ENCODE assay signal across 12 cellular contexts in genomic region chr10:97197030-97197500, GRCh38. TPM values are rescaled to one million over a fixed set of nuclear protein-coding genes. Genes with fewer than 3 reads are reported as not detected.
DNase-seq lines count a peak whose midpoint lies in the region; ATAC-seq and TF ChIP-seq lines count a peak whose summit lies in the region.
"Had no signal": no experiment of that assay in that cellular context is flagged by ENCODE, and none has a peak within 500 bp of the region (broad histone marks: within the 10 kb centered on the region; RNA-seq: fewer than 3 reads in every experiment).

No MANE protein-coding gene starts in this region.

- peak overlapping the region; percentile 78; the same call in 1 of the 2 replicates for H3K4me2 ChIP-seq in HCT116 (ENCODE audit: low read length)

- H3K79me2 ChIP-seq in HCT116 (ENCODE audit: insufficient read depth, low read length), result no peaks in the 10 kb centered on the region

- no peaks in the 10 kb centered on the region for H4K20me1 ChIP-seq in HCT116 (ENCODE audit: insufficient read depth)

- H3K9ac ChIP-seq in HCT116 (ENCODE audit: low read length), result no peak overlapping the region

- no peaks in the 10 kb centered on the region for H3K9me3 Mint-ChIP-seq in CD4-positive, CD25-positive, alpha-beta regulatory T cell
- H3K9me3 Mint-ChIP-seq in activated naive CD8-positive, alpha-beta T cell treated with anti-CD3 and anti-CD28 coated beads, Interleukin-2, amount 10 ng/mL, durations not matched to agents 7 days and 5 days, result no peaks in the 10 kb centered on the region
- H3K9me3 Mint-ChIP-seq in naive thymus-derived CD4-positive, alpha-beta T cell, result peaks cover 0 to 1% (median 0%) of the 10 kb centered on the region in 11 donors

- no peaks in the 10 kb centered on the region for H3K9me3 ChIP-seq in CD4-positive, CD25-positive, alpha-beta regulatory T cell (ENCODE audit: control insufficient read depth in 2 of 2, low read length in 2 of 2)
- no peaks in the 10 kb centered on the region for H3K9me3 ChIP-seq in HCT116 (ENCODE audit: control insufficient read depth in 1 of 2, insufficient read depth in 1 of 2, low read depth in 1 of 2, low read length in 2 of 2)
- H3K9me3 ChIP-seq in naive thymus-derived CD4-positive, alpha-beta T cell (ENCODE audit: control insufficient read depth in 2 of 3, low read length in 3 of 3), result no peaks in the 10 kb centered on the region
- H3K9me3 ChIP-seq: ascending aorta, gastroesophageal sphincter had no signal

- no peak for TF ChIP-seq CTCF in HCT116 (IDR thresholded peaks at IDR 0.05 in 2 of 3, conservative IDR thresholded peaks at IDR 0.05 in 1 of 3; ENCODE audit: borderline replicate concordance in 1 of 3, insufficient read depth in 1 of 3, low read depth in 2 of 3, low read length in 2 of 3)

- no peak overlapping the region for H3K27ac ChIP-seq in CD4-positive, CD25-positive, alpha-beta regulatory T cell (ENCODE audit: insufficient read depth, low read length, poor library complexity, severe bottlenecking)
- H3K27ac ChIP-seq in HCT116 (ENCODE audit: low read depth, low read length), result no peak overlapping the region
- no peak overlapping the region for H3K27ac ChIP-seq in naive thymus-derived CD4-positive, alpha-beta T cell (ENCODE audit: low read depth, low read length)
- H3K27ac ChIP-seq: ascending aorta had no signal

- H3K4me1 ChIP-seq in CD4-positive, CD25-positive, alpha-beta regulatory T cell (ENCODE audit: control insufficient read depth, insufficient read depth, low read length, poor library complexity, severe bottlenecking), result peaks cover 11% of the 10 kb centered on the region
- H3K4me1 ChIP-seq in HCT116 (ENCODE audit: control insufficient read depth in 1 of 2, insufficient read depth in 2 of 2, low read length in 2 of 2), result peaks cover 3 to 6% of the 10 kb centered on the region in 2 experiments; a peak in 1 of 4 replicates
- H3K4me1 ChIP-seq in naive thymus-derived CD4-positive, alpha-beta T cell (ENCODE audit: control insufficient read depth in 2 of 2, insufficient read depth in 2 of 2, low read length in 2 of 2), result peaks cover 6% of the 10 kb centered on the region in 2 donors

- H3K4me1 Mint-ChIP-seq in CD4-positive, CD25-positive, alpha-beta regulatory T cell, result peaks cover 11 to 20% (median 13%) of the 10 kb centered on the region in 4 donors
- H3K4me1 Mint-ChIP-seq in activated naive CD8-positive, alpha-beta T cell treated with anti-CD3 and anti-CD28 coated beads, Interleukin-2, amount 10 ng/mL, durations not matched to agents 7 days and 5 days, result peaks cover 15% of the 10 kb centered on the region
- peaks cover 0 to 14% (median 6%) of the 10 kb centered on the region in 7 donors for H3K4me1 Mint-ChIP-seq in naive thymus-derived CD4-positive, alpha-beta T cell

- ATAC-seq in CD4-positive, CD25-positive, alpha-beta regulatory T cell (ENCODE audit: low read depth in 2 of 2), result no peak
- no peak for ATAC-seq in HCT116
- no peak for ATAC-seq in activated naive CD8-positive, alpha-beta T cell treated with anti-CD3 and anti-CD28 coated beads, Interleukin-2, amount 10 ng/mL, durations not matched to agents 7 days and 5 days (ENCODE audit: low read depth)
- ATAC-seq in naive thymus-derived CD4-positive, alpha-beta T cell, result no peak
- ATAC-seq in GM18861 (IDR thresholded peaks at IDR 0.05; ENCODE audit: unreplicated experiment), result no peak
- no peak for ATAC-seq in HG02852 (IDR thresholded peaks at IDR 0.05; ENCODE audit: unreplicated experiment)
- ATAC-seq in stimulated activated naive CD8-positive, alpha-beta T cell treated with anti-CD3 and anti-CD28 coated beads, Interleukin-15, Interleukin-2, amounts not matched to agents 100 U/mL and 50 U/mL, for 24 hours, result no peak
- ATAC-seq in HG03565 (IDR thresholded peaks at IDR 0.05; ENCODE audit: unreplicated experiment), result no peak

- RAD21 ChIA-PET in HCT116 (lab: Charles Lee; ENCODE audit: low non-redundant PET in 1 of 2, low total read pairs in 2 of 2, uncharacterized antibody in 2 of 2, unreplicated experiment in 2 of 2), result no interaction called here

- DNase-seq in CD4-positive, CD25-positive, alpha-beta regulatory T cell, result no peak
- DNase-seq in HCT116 (ENCODE audit: low read depth, low spot score), result no peak
- DNase-seq in activated naive CD8-positive, alpha-beta T cell treated with anti-CD3 and anti-CD28 coated beads, Interleukin-2, amount 10 ng/mL, durations not matched to agents 7 days and 5 days, result no peak
- DNase-seq in naive thymus-derived CD4-positive, alpha-beta T cell, result no peak
- no peak for DNase-seq in stimulated activated naive CD8-positive, alpha-beta T cell treated with anti-CD3 and anti-CD28 coated beads, Interleukin-15, Interleukin-2, amounts not matched to agents 100 U/mL and 50 U/mL, for 24 hours
- DNase-seq: NCI-H187 treated with DMSO at 0.1 percent for 48 hours had no signal

- no peak overlapping the region for H3K4me3 ChIP-seq in CD4-positive, CD25-positive, alpha-beta regulatory T cell (ENCODE audit: low read depth, low read length)
- no peak overlapping the region for H3K4me3 ChIP-seq in HCT116 (replicated peaks in 1 of 2; ENCODE audit: low read depth in 1 of 2, low read length in 2 of 2)
- no peak overlapping the region for H3K4me3 ChIP-seq in naive thymus-derived CD4-positive, alpha-beta T cell (ENCODE audit: low read length)

- peaks cover 44% of the 10 kb centered on the region for H3K27me3 Mint-ChIP-seq in CD4-positive, CD25-positive, alpha-beta regulatory T cell
- peaks cover 52% of the 10 kb centered on the region for H3K27me3 Mint-ChIP-seq in activated naive CD8-positive, alpha-beta T cell treated with anti-CD3 and anti-CD28 coated beads, Interleukin-2, amount 10 ng/mL, durations not matched to agents 7 days and 5 days
- H3K27me3 Mint-ChIP-seq in naive thymus-derived CD4-positive, alpha-beta T cell, result peaks cover 19 to 74% (median 24%) of the 10 kb centered on the region in 5 donors

- POLR2A ChIA-PET in HCT116 (lab: Charles Lee), result interaction anchor here (0.9 kb wide), 1 partner anchor 124 kb away, joined by 3 read pairs; no protein-coding TSS in a partner anchor
- POLR2A ChIA-PET in activated naive CD8-positive, alpha-beta T cell treated with anti-CD3 and anti-CD28 coated beads, Interleukin-2, amount 10 ng/mL, durations not matched to agents 7 days and 5 days (lab: Charles Lee), result no interaction called here
- POLR2A ChIA-PET in naive thymus-derived CD4-positive, alpha-beta T cell (lab: Charles Lee), result no interaction called here

- intact Hi-C loops in HCT116 (cut with micrococcal nuclease), result loop anchor here (2.0 kb wide), 1 partner anchor 58 kb away; no protein-coding TSS in a partner anchor
- intact Hi-C loops in naive thymus-derived CD4-positive, alpha-beta T cell (cut with micrococcal nuclease), result no loop called here

- peaks cover 2% of the 10 kb centered on the region for H3K36me3 Mint-ChIP-seq in CD4-positive, CD25-positive, alpha-beta regulatory T cell
- no peaks in the 10 kb centered on the region for H3K36me3 Mint-ChIP-seq in activated naive CD8-positive, alpha-beta T cell treated with anti-CD3 and anti-CD28 coated beads, Interleukin-2, amount 10 ng/mL, durations not matched to agents 7 days and 5 days
- no peaks in the 10 kb centered on the region for H3K36me3 Mint-ChIP-seq in naive thymus-derived CD4-positive, alpha-beta T cell

- TF ChIP-seq POLR2A in HCT116 (IDR thresholded peaks at IDR 0.05; ENCODE audit: borderline replicate concordance, extremely low read depth, insufficient read depth, insufficient read length), result no peak

- peak overlapping the region in 3 of 4 donors; percentile 72 to 89 (median 78) for H3K4me3 Mint-ChIP-seq in CD4-positive, CD25-positive, alpha-beta regulatory T cell
- peak overlapping the region; percentile 36 for H3K4me3 Mint-ChIP-seq in activated naive CD8-positive, alpha-beta T cell treated with anti-CD3 and anti-CD28 coated beads, Interleukin-2, amount 10 ng/mL, durations not matched to agents 7 days and 5 days
- H3K4me3 Mint-ChIP-seq in naive thymus-derived CD4-positive, alpha-beta T cell, result peak overlapping the region in 9 of 10 donors; percentile 12 to 92 (median 84)

- H3K9me2 ChIP-seq in HCT116 (ENCODE audit: insufficient read depth), result no peaks in the 10 kb centered on the region

- TF ChIP-seq RAD21 in HCT116 (IDR thresholded peaks at IDR 0.05; ENCODE audit: low read depth), result no peak

- no peak overlapping the region for H3K27ac Mint-ChIP-seq in CD4-positive, CD25-positive, alpha-beta regulatory T cell
- no peak overlapping the region for H3K27ac Mint-ChIP-seq in activated naive CD8-positive, alpha-beta T cell treated with anti-CD3 and anti-CD28 coated beads, Interleukin-2, amount 10 ng/mL, durations not matched to agents 7 days and 5 days
- H3K27ac Mint-ChIP-seq in naive thymus-derived CD4-positive, alpha-beta T cell, result peak overlapping the region in 1 of 9 donors; percentile 14
- H3K27ac Mint-ChIP-seq: CD14-positive monocyte had no signal

- peaks cover 4% of the 10 kb centered on the region for H3K27me3 ChIP-seq in CD4-positive, CD25-positive, alpha-beta regulatory T cell (ENCODE audit: control insufficient read depth, insufficient read depth, low read length)
- H3K27me3 ChIP-seq in HCT116 (ENCODE audit: insufficient read depth, low read length), result no peaks in the 10 kb centered on the region; the same call in 1 of the 2 replicates
- H3K27me3 ChIP-seq in naive thymus-derived CD4-positive, alpha-beta T cell (ENCODE audit: control insufficient read depth in 2 of 2, insufficient read depth in 2 of 2, low read length in 2 of 2), result peaks cover 2 to 4% of the 10 kb centered on the region in 2 donors
- H3K27me3 ChIP-seq: ascending aorta had no signal

- H2AFZ ChIP-seq in HCT116 (ENCODE audit: low read depth, low read length, poor library complexity, severe bottlenecking), result peak overlapping the region; percentile 30

- no peaks in the 10 kb centered on the region for H3K36me3 ChIP-seq in CD4-positive, CD25-positive, alpha-beta regulatory T cell (ENCODE audit: control insufficient read depth, insufficient read depth, low read length)
- no peaks in the 10 kb centered on the region for H3K36me3 ChIP-seq in HCT116 (ENCODE audit: control insufficient read depth in 1 of 2, insufficient read depth in 2 of 2, low read length in 2 of 2)
- no peaks in the 10 kb centered on the region for H3K36me3 ChIP-seq in naive thymus-derived CD4-positive, alpha-beta T cell (ENCODE audit: control insufficient read depth in 2 of 3, insufficient read depth in 3 of 3, low read length in 3 of 3)
- H3K36me3 ChIP-seq: ascending aorta, gastroesophageal sphincter had no signal

- BruUV-seq in HCT116 (replicated peaks; lab: Mats Ljungman, UMichigan), result no TSS peak

- CTCF ChIA-PET in HCT116 (lab: Charles Lee), result interaction anchor here (0.7 to 2.8 kb wide), 11 partner anchors 8 to 159 kb away, joined by 3 to 21 read pairs (median 5); no protein-coding TSS in a partner anchor
- CTCF ChIA-PET in naive thymus-derived CD4-positive, alpha-beta T cell (lab: Charles Lee), result interaction anchor here (0.7 to 5.5 kb wide), 6 partner anchors 8 to 125 kb away, joined by 3 to 30 read pairs (median 7); no protein-coding TSS in a partner anchor

RNA-seq across cellular contexts. Expression of gene SLIT1, which starts 11.3 kb away (rescaled TPM):
- total RNA-seq in CD4-positive, CD25-positive, alpha-beta regulatory T cell, result 0.32 TPM
- not detected for polyA plus RNA-seq in CD4-positive, CD25-positive, alpha-beta regulatory T cell
- total RNA-seq in HCT116 (2021; ENCODE audit: unreplicated experiment), result 0.42 TPM
- polyA plus RNA-seq in HCT116 (2012), result 0.16 and 0.20 TPM in 2 replicates
- total RNA-seq in activated naive CD8-positive, alpha-beta T cell treated with anti-CD3 and anti-CD28 coated beads, Interleukin-2, amount 10 ng/mL, durations not matched to agents 7 days and 5 days, result under 1 TPM; 0.37 to 0.44 TPM
- under 1 TPM; 0.19 to 0.88 (median 0.44) TPM for total RNA-seq in naive thymus-derived CD4-positive, alpha-beta T cell
- polyA plus RNA-seq in naive thymus-derived CD4-positive, alpha-beta T cell, result not detected
- total RNA-seq: ascending aorta had no signal
